ENCODE assay signal across 18 cellular contexts in genomic region chr4:132076829-132077228, GRCh38.
A peak's percentile ranks its signal among the peaks of the same experiment; 100 is the strongest.
DNase-seq lines count a peak whose midpoint lies in the region; ATAC-seq and TF ChIP-seq lines count a peak whose summit lies in the region.
"Had no signal": no experiment of that assay in that cellular context is flagged by ENCODE, and none has a peak within 500 bp of the region (broad histone marks: within the 10 kb centered on the region; RNA-seq: fewer than 3 reads in every experiment).

No MANE protein-coding gene starts in this region.

- no peak overlapping the region for H2BK20ac ChIP-seq in H9 (ENCODE audit: low read depth, low read length, poor library complexity, severe bottlenecking)

- in situ Hi-C loops in brain microvascular endothelial cell (cut with HindIII; ENCODE audit: low pct_ligation_motif_present, low sequenced_read_pairs) = no loop called here

- H3K79me2 ChIP-seq in H9 (ENCODE audit: insufficient read depth, low read length) (no peaks in the 10 kb centered on the region), mesendoderm (ENCODE audit: control insufficient read depth, insufficient read depth, low read length) (no peaks in the 10 kb centered on the region)

- H3K27me3 Mint-ChIP-seq in H9 (ENCODE audit: low read depth) = no peaks in the 10 kb centered on the region
- H3K27me3 Mint-ChIP-seq: CD8-positive, alpha-beta memory T cell had no signal

- H3K23me2 ChIP-seq in H9 (ENCODE audit: insufficient read length, low read depth, low read length, poor library complexity, severe bottlenecking) = no peaks in the 10 kb centered on the region

- H3K4me3 Mint-ChIP-seq in H9 = no peak overlapping the region
- H3K4me3 Mint-ChIP-seq: CD8-positive, alpha-beta memory T cell had no signal

- H3T11ph ChIP-seq in H9 (ENCODE audit: low read length) = no peak overlapping the region

- H3K9ac ChIP-seq in H9 (ENCODE audit: extremely low read depth, insufficient read length, low read length) (no peak overlapping the region), mesendoderm (ENCODE audit: low read length) (no peak overlapping the region)
- H3K9ac ChIP-seq: BLaER1 had no signal

- H3K79me1 ChIP-seq in H9 (ENCODE audit: insufficient read depth, low read depth, low read length, poor library complexity, severe bottlenecking) = no peaks in the 10 kb centered on the region
- H3K79me1 ChIP-seq in mesendoderm (ENCODE audit: low read length) = no peaks in the 10 kb centered on the region

- no peak for ATAC-seq in HG03571 (IDR thresholded peaks at IDR 0.05; ENCODE audit: unreplicated experiment)

- DNase-seq in BE2C (no peak), H9 (no peak), brain microvascular endothelial cell (no peak), mesendoderm (peak; percentile 17), RWPE1 (ENCODE audit: low spot score) (no peak)
- no peak for DNase-seq in stimulated activated naive CD4-positive, alpha-beta T cell treated with Interleukin-2 at 50 U/mL for 16 hours (lab: John Stamatoyannopoulos, UW)
- DNase-seq: CD8-positive, alpha-beta memory T cell; DMS 273 treated with DMSO at 0.1 percent for 48 hours; KBM-7; MG63; NCI-H1092; NCI-H146; NCI-H2081; NCI-H510A treated with DMSO at 0.1 percent for 48 hours; Peyer's patch; SHP77 had no signal

- H3K4me1 Mint-ChIP-seq in H9 = peaks cover 5 to 6% of the 10 kb centered on the region in 2 experiments; a peak in 2 of 4 replicates
- H3K4me1 Mint-ChIP-seq: CD8-positive, alpha-beta memory T cell had no signal

- H2BK120ac ChIP-seq in H9 (ENCODE audit: low read depth, low read length, poor library complexity, severe bottlenecking) (no peak overlapping the region), mesendoderm (ENCODE audit: low read depth, low read length) (no peak overlapping the region)

- H3K18ac ChIP-seq in H9 (ENCODE audit: insufficient read length, low read depth, low read length) = no peak overlapping the region
- no peak overlapping the region for H3K18ac ChIP-seq in mesendoderm (ENCODE audit: low read length)

- H3K27ac Mint-ChIP-seq in H9 = no peak overlapping the region
- H3K27ac Mint-ChIP-seq: CD8-positive, alpha-beta memory T cell had no signal

- H4K5ac ChIP-seq in H9 (ENCODE audit: insufficient read length, low read depth, low read length) (no peak overlapping the region), mesendoderm (ENCODE audit: low read length) (no peak overlapping the region)

- H2BK5ac ChIP-seq in H9 (ENCODE audit: insufficient read length, low read length) (no peak overlapping the region), mesendoderm (ENCODE audit: low read length) (no peak overlapping the region)

- TF ChIP-seq CTCF in BE2C (IDR thresholded peaks at IDR 0.05; ENCODE audit: low read depth, low read length) (peak; percentile 58), H9 (conservative IDR thresholded peaks at IDR 0.05) (peak; percentile 43; the same call in 2 of the 3 replicates), brain microvascular endothelial cell (IDR thresholded peaks at IDR 0.05; ENCODE audit: low read depth, low read length, missing control alignments) (peak; percentile 47), RWPE1 (conservative IDR thresholded peaks at IDR 0.05; ENCODE audit: low read depth) (no peak)

- no peak overlapping the region for H3K56ac ChIP-seq in H9 (ENCODE audit: insufficient read length, low read depth, low read length)
- H3K56ac ChIP-seq in mesendoderm (ENCODE audit: low read length) = no peak overlapping the region

- H3K36me3 ChIP-seq in BE2C (no peaks in the 10 kb centered on the region), brain microvascular endothelial cell (replicated peaks) (no peaks in the 10 kb centered on the region), mesendoderm (ENCODE audit: control insufficient read depth, insufficient read depth, low read length) (no peaks in the 10 kb centered on the region)
- H3K36me3 ChIP-seq: BLaER1, MG63, Peyer's patch had no signal

- H4K8ac ChIP-seq in H9 (replicated peaks; ENCODE audit: insufficient read length, low read depth, low read length) (no peak overlapping the region), mesendoderm (ENCODE audit: low read depth, low read length) (no peak overlapping the region)

- no peaks in the 10 kb centered on the region; the same call in 1 of the 2 replicates for H3K9me3 ChIP-seq in BE2C
- H3K9me3 ChIP-seq in H9 (ENCODE audit: control insufficient read depth, low read depth, low read length) = no peaks in the 10 kb centered on the region
- H3K9me3 ChIP-seq: BLaER1, MG63, Peyer's patch had no signal

- no peak overlapping the region for H3K23ac ChIP-seq in H9 (ENCODE audit: insufficient read length, low read depth, low read length)
- no peak overlapping the region for H3K23ac ChIP-seq in mesendoderm (ENCODE audit: low read length)

- H3K27me3 ChIP-seq in BE2C = no peaks in the 10 kb centered on the region
- H3K27me3 ChIP-seq in H9 (ENCODE audit: insufficient read depth, low read length) = no peaks in the 10 kb centered on the region
- no peaks in the 10 kb centered on the region for H3K27me3 ChIP-seq in brain microvascular endothelial cell (replicated peaks)
- no peaks in the 10 kb centered on the region for H3K27me3 ChIP-seq in mesendoderm (ENCODE audit: insufficient read depth, low read length, poor library complexity)
- H3K27me3 ChIP-seq: BLaER1, MG63, Peyer's patch had no signal

- H2BK12ac ChIP-seq in H9 (ENCODE audit: insufficient read length, low read depth, low read length) = no peak overlapping the region

- H2BK15ac ChIP-seq in H9 (ENCODE audit: low read depth, low read length) (no peak overlapping the region), mesendoderm (replicated peaks; ENCODE audit: low read depth) (no peak overlapping the region)

- no CpG with 5 or more reads among the region's 2 CpGs for WGBS in H9 (ENCODE audit: extremely low coverage, insufficient read length, low lambda C conversion rate)
- no CpG with 5 or more reads among the region's 2 CpGs for WGBS in mesendoderm (ENCODE audit: extremely low coverage, insufficient coverage, low lambda C conversion rate)

- POLR2A ChIA-PET in RWPE1 (lab: Yijun Ruan, JAX; ENCODE audit: low non-redundant PET) = no interaction called here

- H3K27ac ChIP-seq in H9 (ENCODE audit: insufficient read length, low read depth, low read length) = no peak overlapping the region
- H3K27ac ChIP-seq in brain microvascular endothelial cell = no peak overlapping the region
- no peak overlapping the region for H3K27ac ChIP-seq in mesendoderm (ENCODE audit: low read depth, low read length)
- no peak overlapping the region for H3K27ac ChIP-seq in RWPE1
- H3K27ac ChIP-seq: BLaER1, Peyer's patch had no signal

- H3K4me1 ChIP-seq in BE2C (no peaks in the 10 kb centered on the region), H9 (ENCODE audit: insufficient read depth, low read length) (no peaks in the 10 kb centered on the region; the same call in 1 of the 2 replicates), mesendoderm (ENCODE audit: control insufficient read depth, low read depth, low read length) (no peaks in the 10 kb centered on the region)
- H3K4me1 ChIP-seq: BLaER1, Peyer's patch had no signal

- no peaks in the 10 kb centered on the region for H3K9me3 Mint-ChIP-seq in H9

- no peak overlapping the region for H3K14ac ChIP-seq in H9 (ENCODE audit: insufficient read depth, low read length)

- no peaks in the 10 kb centered on the region for H3K36me3 Mint-ChIP-seq in H9 (ENCODE audit: insufficient read depth in 1 of 3, low read depth in 3 of 3)
- H3K36me3 Mint-ChIP-seq: CD8-positive, alpha-beta memory T cell had no signal

- CTCF ChIA-PET in RWPE1 (lab: Yijun Ruan, JAX) = no interaction called here

- H3K4me2 ChIP-seq in H9 (ENCODE audit: insufficient read depth, insufficient read length, low read length) = no peak overlapping the region
- H3K4me2 ChIP-seq in mesendoderm (ENCODE audit: low read length) = no peak overlapping the region
- H3K4me2 ChIP-seq: BLaER1 had no signal

- H2AK5ac ChIP-seq in H9 (ENCODE audit: insufficient read length, low read length) (no peak overlapping the region), mesendoderm (ENCODE audit: low read length) (no peak overlapping the region)

- H2AFZ ChIP-seq in H9 (ENCODE audit: low read length) = no peak overlapping the region

- H4K91ac ChIP-seq in H9 (ENCODE audit: insufficient read length, low read depth, low read length) = no peak overlapping the region

- no peak overlapping the region for H3K4me3 ChIP-seq in BE2C (ENCODE audit: low read depth, low read length)
- no peak overlapping the region for H3K4me3 ChIP-seq in brain microvascular endothelial cell (ENCODE audit: low read depth, low read length)
- no peak overlapping the region for H3K4me3 ChIP-seq in mesendoderm (ENCODE audit: low read length)
- H3K4me3 ChIP-seq: BLaER1, MG63, Peyer's patch had no signal

- H3K4ac ChIP-seq in H9 (ENCODE audit: low read depth, low read length) (no peak overlapping the region), mesendoderm (ENCODE audit: low read depth, low read length) (no peak overlapping the region)

- H4K20me1 ChIP-seq in H9 (ENCODE audit: control insufficient read depth, insufficient read depth, insufficient read length) = no peaks in the 10 kb centered on the region
- H4K20me1 ChIP-seq: BLaER1 had no signal
